8 cellular contexts compared by ENCODE assay signal in the genomic region with DNA sequence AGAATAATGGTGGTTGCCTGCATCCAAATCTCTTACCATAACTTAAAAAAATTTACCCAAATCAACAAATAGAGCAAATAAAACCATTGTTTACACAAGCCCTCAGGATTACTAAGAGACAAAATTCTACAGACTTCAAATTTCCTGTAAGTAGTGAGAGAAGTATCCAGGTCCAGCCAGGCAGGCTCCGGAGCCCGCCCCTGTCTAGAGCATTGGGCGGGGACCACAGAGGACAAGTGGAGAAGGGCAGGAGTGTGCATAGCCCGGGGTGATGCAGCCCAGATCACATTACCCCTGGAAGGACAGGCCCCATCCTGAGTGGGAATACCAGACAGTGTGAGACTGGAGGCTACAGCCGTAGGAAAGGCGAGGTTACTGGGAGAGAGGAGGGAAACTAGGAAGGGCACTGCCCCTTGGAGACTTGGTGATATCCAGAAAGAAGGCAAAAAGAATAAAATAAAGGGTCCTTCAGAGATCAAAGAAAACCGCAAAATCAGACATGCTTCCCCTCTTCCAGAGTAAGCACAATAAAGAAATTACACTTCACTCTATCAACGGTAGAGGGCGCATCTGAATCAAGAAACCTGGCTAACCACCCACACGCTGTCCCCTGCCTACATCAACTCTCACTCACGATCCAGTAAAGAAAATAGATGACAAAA. TPM values are rescaled to one million over a fixed set of nuclear protein-coding genes. Genes with fewer than 3 reads are reported as not detected.
DNase-seq lines count a peak whose midpoint lies in the region; ATAC-seq and FAIRE-seq lines count a peak whose summit lies in the region.

No MANE protein-coding gene starts in this region.

- no peaks in the 10 kb centered on the region for H3K36me3 ChIP-seq in H7 (replicated peaks; ENCODE audit: control insufficient read depth, insufficient read depth, low read length)

- peak; percentile 67 for FAIRE-seq in frontal cortex (lab: Jason Lieb, UNC)

- no peak for ATAC-seq in GM18519 (IDR thresholded peaks at IDR 0.05; ENCODE audit: low FRiP score, unreplicated experiment)

- DNase-seq in COLO829 (ENCODE audit: low spot score) (peak; percentile 70), H7 (peak; percentile 60), NCI-H2227 (lab: John Stamatoyannopoulos, UW; ENCODE audit: unreplicated experiment) (peak; percentile 84), frontal cortex (ENCODE audit: low spot score in 2 of 2) (peak in 1 of 2 donors; percentile 47), occipital lobe (lab: John Stamatoyannopoulos, UW) (peak; percentile 34)
- DNase-seq in activated CD4-positive, alpha-beta T cell treated with anti-CD3 and anti-CD28 coated beads for 48 hours: peak; percentile 55
- no peak for DNase-seq in activated CD4-positive, CD25-positive, alpha-beta regulatory T cell (lab: John Stamatoyannopoulos, UW)

- H3K4me3 ChIP-seq in H7 (ENCODE audit: insufficient read depth, low read depth, low read length): no peak overlapping the region

- no peaks in the 10 kb centered on the region for H3K27me3 ChIP-seq in H7 (ENCODE audit: control insufficient read depth, insufficient read depth, low read length)

RNA-seq across cellular contexts. Expression of gene RIN2, which starts 26.6 kb away (rescaled TPM):
- 2.6 and 2.7 TPM in 2 replicates for total RNA-seq in H7 (2014; rRNA removed; shearing (Covaris generic))
- total RNA-seq in frontal cortex: 9.0 TPM
- total RNA-seq in occipital lobe: 20.0 TPM

Comparison
In these comparisons a context has a peak if more than half of its experiments do, and no peak if none do; other contexts are left out.
1. DNase-seq: peak in COLO829 (single experiment), H7 (single experiment), NCI-H2227 (single experiment), activated CD4-positive, alpha-beta T cell treated with anti-CD3 and anti-CD28 coated beads for 48 hours (single experiment) and occipital lobe (single experiment); none in activated CD4-positive, CD25-positive, alpha-beta regulatory T cell (0 of 4).